ENCODE assay signal across 16 cellular contexts in genomic region chr17:68495081-68495480, GRCh38. TPM values are rescaled to one million over a fixed set of nuclear protein-coding genes. Genes with fewer than 3 reads are reported as not detected.
DNase-seq lines count a peak whose midpoint lies in the region; ATAC-seq and TF ChIP-seq lines count a peak whose summit lies in the region.
"Had no signal": no experiment of that assay in that cellular context is flagged by ENCODE, and none has a peak within 500 bp of the region (broad histone marks: within the 10 kb centered on the region; RNA-seq: fewer than 3 reads in every experiment).

No MANE protein-coding gene starts in this region.

- peaks cover 2% of the 10 kb centered on the region for H3K27me3 Mint-ChIP-seq in activated CD8-positive, alpha-beta T cell treated with anti-CD3 and anti-CD28 coated beads, Interleukin-2, amount 10 ng/mL, durations not matched to agents 7 days and 5 days (ENCODE audit: low read depth)
- peaks cover 2% of the 10 kb centered on the region for H3K27me3 Mint-ChIP-seq in activated CD8-positive, alpha-beta T cell treated with anti-CD3 and anti-CD28 coated beads for 36 hours
- peaks cover 7% of the 10 kb centered on the region for H3K27me3 Mint-ChIP-seq in CD4-positive, alpha-beta T cell
- H3K27me3 Mint-ChIP-seq in T-helper 17 cell, result no peaks in the 10 kb centered on the region

- H3K36me3 Mint-ChIP-seq in activated CD8-positive, alpha-beta T cell treated with anti-CD3 and anti-CD28 coated beads, Interleukin-2, amount 10 ng/mL, durations not matched to agents 7 days and 5 days (ENCODE audit: low read depth), result peaks cover 3% of the 10 kb centered on the region
- no peaks in the 10 kb centered on the region for H3K36me3 Mint-ChIP-seq in activated CD8-positive, alpha-beta T cell treated with anti-CD3 and anti-CD28 coated beads for 36 hours (ENCODE audit: low read depth)
- H3K36me3 Mint-ChIP-seq in CD4-positive, alpha-beta T cell (ENCODE audit: low read depth), result peaks cover 8% of the 10 kb centered on the region
- peaks cover 3% of the 10 kb centered on the region for H3K36me3 Mint-ChIP-seq in T-helper 17 cell (ENCODE audit: low read depth)
- H3K36me3 Mint-ChIP-seq: CD4-positive, CD25-positive, alpha-beta regulatory T cell had no signal

- H3K36me3 ChIP-seq in neutrophil, result no peaks in the 10 kb centered on the region
- H3K36me3 ChIP-seq: BLaER1 treated with 17β-estradiol and CSF1 and Interleukin-3, amounts not matched to agents 10 nM and 100 nM had no signal

- no peak overlapping the region for H3K4me3 Mint-ChIP-seq in activated CD8-positive, alpha-beta T cell treated with anti-CD3 and anti-CD28 coated beads, Interleukin-2, amount 10 ng/mL, durations not matched to agents 7 days and 5 days
- no peak overlapping the region for H3K4me3 Mint-ChIP-seq in activated CD8-positive, alpha-beta T cell treated with anti-CD3 and anti-CD28 coated beads for 36 hours
- no peak overlapping the region for H3K4me3 Mint-ChIP-seq in CD4-positive, alpha-beta T cell
- H3K4me3 Mint-ChIP-seq in T-helper 17 cell, result no peak overlapping the region
- H3K4me3 Mint-ChIP-seq: CD4-positive, CD25-positive, alpha-beta regulatory T cell; H9 had no signal

- H3K4me1 ChIP-seq in neutrophil (ENCODE audit: control insufficient read depth in 1 of 2, insufficient read depth in 1 of 2, low read depth in 1 of 2, low read length in 1 of 2), result peaks cover 61 to 62% of the 10 kb centered on the region in 2 experiments

- H3K27ac Mint-ChIP-seq in activated CD8-positive, alpha-beta T cell treated with anti-CD3 and anti-CD28 coated beads, Interleukin-2, amount 10 ng/mL, durations not matched to agents 7 days and 5 days, result no peak overlapping the region
- no peak overlapping the region for H3K27ac Mint-ChIP-seq in activated CD8-positive, alpha-beta T cell treated with anti-CD3 and anti-CD28 coated beads for 36 hours
- H3K27ac Mint-ChIP-seq in CD4-positive, alpha-beta T cell, result peak overlapping the region; percentile 22
- peak overlapping the region; percentile 60 for H3K27ac Mint-ChIP-seq in T-helper 17 cell
- H3K27ac Mint-ChIP-seq: H9 had no signal

- intact Hi-C loops in activated CD8-positive, alpha-beta T cell treated with anti-CD3 and anti-CD28 coated beads for 36 hours (cut with micrococcal nuclease), result no loop called here
- intact Hi-C loops in CD4-positive, alpha-beta T cell (cut with DNase I, micrococcal nuclease), result loop anchor here in 1 of 2 experiments (5.0 kb wide), 1 partner anchor 53 kb away; no protein-coding TSS in a partner anchor

- H3K4me1 Mint-ChIP-seq in activated CD8-positive, alpha-beta T cell treated with anti-CD3 and anti-CD28 coated beads, Interleukin-2, amount 10 ng/mL, durations not matched to agents 7 days and 5 days (ENCODE audit: low read depth), result peaks cover 37% of the 10 kb centered on the region
- peaks cover 17% of the 10 kb centered on the region for H3K4me1 Mint-ChIP-seq in activated CD8-positive, alpha-beta T cell treated with anti-CD3 and anti-CD28 coated beads for 36 hours (ENCODE audit: low read depth)
- H3K4me1 Mint-ChIP-seq in CD4-positive, alpha-beta T cell (ENCODE audit: low read depth), result peaks cover 18% of the 10 kb centered on the region
- peaks cover 20% of the 10 kb centered on the region for H3K4me1 Mint-ChIP-seq in T-helper 17 cell

- no peaks in the 10 kb centered on the region for H3K9me3 Mint-ChIP-seq in activated CD8-positive, alpha-beta T cell treated with anti-CD3 and anti-CD28 coated beads, Interleukin-2, amount 10 ng/mL, durations not matched to agents 7 days and 5 days (ENCODE audit: insufficient read depth)
- H3K9me3 Mint-ChIP-seq in activated CD8-positive, alpha-beta T cell treated with anti-CD3 and anti-CD28 coated beads for 36 hours, result peaks cover 4% of the 10 kb centered on the region
- peaks cover 4% of the 10 kb centered on the region for H3K9me3 Mint-ChIP-seq in CD4-positive, alpha-beta T cell

- no peak overlapping the region for H3K27ac ChIP-seq in CD4-positive, alpha-beta T cell (ENCODE audit: low read depth, low read length)
- peak overlapping the region; percentile 61 for H3K27ac ChIP-seq in neutrophil
- H3K27ac ChIP-seq: BLaER1 treated with 17β-estradiol and CSF1 and Interleukin-3, amounts not matched to agents 10 nM and 100 nM had no signal

- peak; percentile 37 for ATAC-seq in activated CD8-positive, alpha-beta T cell treated with anti-CD3 and anti-CD28 coated beads, Interleukin-2, amount 10 ng/mL, durations not matched to agents 7 days and 5 days
- no peak for ATAC-seq in activated CD8-positive, alpha-beta T cell treated with anti-CD3 and anti-CD28 coated beads for 36 hours
- no peak for ATAC-seq in CD4-positive, alpha-beta T cell (ENCODE audit: poor library complexity)
- ATAC-seq in T-helper 17 cell (no peak), GM21529 (IDR thresholded peaks at IDR 0.05; ENCODE audit: unreplicated experiment) (no peak), GM21825 (IDR thresholded peaks at IDR 0.05; ENCODE audit: unreplicated experiment) (no peak)
- ATAC-seq: GM12878 had no signal

- no peaks in the 10 kb centered on the region for H3K27me3 ChIP-seq in CD4-positive, alpha-beta T cell (ENCODE audit: control insufficient read depth, insufficient read depth, low read length)
- H3K27me3 ChIP-seq in neutrophil, result no peaks in the 10 kb centered on the region
- H3K27me3 ChIP-seq: BLaER1 treated with 17β-estradiol and CSF1 and Interleukin-3, amounts not matched to agents 10 nM and 100 nM had no signal

- CTCF ChIA-PET in activated CD8-positive, alpha-beta T cell treated with anti-CD3 and anti-CD28 coated beads, Interleukin-2, amount 10 ng/mL, durations not matched to agents 7 days and 5 days (lab: Charles Lee), result interaction anchor here (0.9 to 1.0 kb wide), 2 partner anchors 13 to 203 kb away, joined by 3 read pairs; partner anchors contain the start of gene ARSG
- CTCF ChIA-PET in activated CD8-positive, alpha-beta T cell treated with anti-CD3 and anti-CD28 coated beads for 36 hours (lab: Charles Lee), result no interaction called here
- CTCF ChIA-PET in CD4-positive, alpha-beta T cell (lab: Charles Lee), result no interaction called here

- no peak overlapping the region for H3K4me3 ChIP-seq in neutrophil (ENCODE audit: low read depth in 1 of 2, low read length in 1 of 2)
- H3K4me3 ChIP-seq: BLaER1 treated with 17β-estradiol and CSF1 and Interleukin-3, amounts not matched to agents 10 nM and 100 nM; GM12878 had no signal

- TF ChIP-seq CTCF in activated CD8-positive, alpha-beta T cell treated with anti-CD3 and anti-CD28 coated beads for 36 hours (IDR thresholded peaks at IDR 0.05), result no peak
- TF ChIP-seq CTCF in CD4-positive, alpha-beta T cell (IDR thresholded peaks at IDR 0.05), result no peak
- TF ChIP-seq CTCF in neutrophil (IDR thresholded peaks at IDR 0.05), result no peak

- H3K9me3 ChIP-seq in CD4-positive, alpha-beta T cell (ENCODE audit: control insufficient read depth, low read length), result no peaks in the 10 kb centered on the region
- H3K9me3 ChIP-seq in T-helper 17 cell (ENCODE audit: control insufficient read depth, low read length, poor library complexity, severe bottlenecking) (no peaks in the 10 kb centered on the region), neutrophil (no peaks in the 10 kb centered on the region)

- DNase-seq in activated CD8-positive, alpha-beta T cell treated with anti-CD3 and anti-CD28 coated beads, Interleukin-2, amount 10 ng/mL, durations not matched to agents 7 days and 5 days, result no peak
- no peak for DNase-seq in activated CD8-positive, alpha-beta T cell treated with anti-CD3 and anti-CD28 coated beads for 36 hours
- DNase-seq in CD4-positive, alpha-beta T cell, result no peak
- DNase-seq in T-helper 17 cell (no peak), HK-2 (ENCODE audit: unreplicated experiment) (no peak)
- DNase-seq: 8988T; AML-193; CD4-positive, CD25-positive, alpha-beta regulatory T cell; DMS79; GOT3; H9 had no signal

- POLR2A ChIA-PET in activated CD8-positive, alpha-beta T cell treated with anti-CD3 and anti-CD28 coated beads, Interleukin-2, amount 10 ng/mL, durations not matched to agents 7 days and 5 days (lab: Charles Lee), result interaction anchor here (3.5 kb wide), 1 partner anchor 17 kb away, joined by 15 read pairs; the partner anchor contains the start of gene PRKAR1A
- POLR2A ChIA-PET in activated CD8-positive, alpha-beta T cell treated with anti-CD3 and anti-CD28 coated beads for 36 hours (lab: Charles Lee), result no interaction called here
- POLR2A ChIA-PET in CD4-positive, alpha-beta T cell (lab: Charles Lee), result no interaction called here

RNA-seq across cellular contexts. Expression of gene PRKAR1A, which starts 17.1 kb away (rescaled TPM):
- total RNA-seq in activated CD8-positive, alpha-beta T cell treated with anti-CD3 and anti-CD28 coated beads, Interleukin-2, amount 10 ng/mL, durations not matched to agents 7 days and 5 days, result 100 to 1,000 TPM; 210 to 221 TPM
- total RNA-seq in activated CD8-positive, alpha-beta T cell treated with anti-CD3 and anti-CD28 coated beads for 36 hours, result 100 to 1,000 TPM; 157 to 168 TPM
- 10 to 100 TPM; 88.8 to 89.1 TPM for total RNA-seq in CD4-positive, alpha-beta T cell
- 100 to 1,000 TPM; 133 to 146 TPM for total RNA-seq in T-helper 17 cell

RNA-seq across cellular contexts. Expression of gene WIPI1, which starts 37.8 kb away (rescaled TPM):
- total RNA-seq in activated CD8-positive, alpha-beta T cell treated with anti-CD3 and anti-CD28 coated beads, Interleukin-2, amount 10 ng/mL, durations not matched to agents 7 days and 5 days, result 10 to 100 TPM; 40.8 to 41.4 TPM
- total RNA-seq in activated CD8-positive, alpha-beta T cell treated with anti-CD3 and anti-CD28 coated beads for 36 hours, result 10 to 100 TPM; 11.3 to 13.1 TPM
- 1 to 10 TPM; 2.0 to 2.6 TPM for total RNA-seq in CD4-positive, alpha-beta T cell
- 10 to 100 TPM in 1 of 2 donors, 1 to 10 TPM in 1; 8.9 to 10.2 TPM for total RNA-seq in T-helper 17 cell

Comparison
In these comparisons a context has a peak if more than half of its experiments do, and no peak if none do; other contexts are left out.
1. H3K27ac Mint-ChIP-seq: peak in CD4-positive, alpha-beta T cell (single experiment) and T-helper 17 cell (single experiment); none in activated CD8-positive, alpha-beta T cell treated with anti-CD3 and anti-CD28 coated beads, Interleukin-2, amount 10 ng/mL, durations not matched to agents 7 days and 5 days (single experiment) and activated CD8-positive, alpha-beta T cell treated with anti-CD3 and anti-CD28 coated beads for 36 hours (single experiment).